ENCODE assay signal across 8 cellular contexts in genomic region chr10:73159038-73159648, GRCh38. TPM values are rescaled to one million over a fixed set of nuclear protein-coding genes. Genes with fewer than 3 reads are reported as not detected.
DNase-seq lines count a peak whose midpoint lies in the region; ATAC-seq, FAIRE-seq and TF ChIP-seq lines count a peak whose summit lies in the region.

No MANE protein-coding gene starts in this region.

- H3K27ac Mint-ChIP-seq in activated CD8-positive, alpha-beta T cell treated with anti-CD3 and anti-CD28 coated beads, Interleukin-2, amount 10 ng/mL, durations not matched to agents 7 days and 5 days: no peak overlapping the region

- H2AFZ ChIP-seq in H1 (ENCODE audit: low read length): no peak overlapping the region

- H3K4me2 ChIP-seq in H1 (ENCODE audit: insufficient read depth in 1 of 2, low read depth in 2 of 2, low read length in 2 of 2): no peak overlapping the region

- no peaks in the 10 kb centered on the region for H3K9me3 Mint-ChIP-seq in activated CD8-positive, alpha-beta T cell treated with anti-CD3 and anti-CD28 coated beads, Interleukin-2, amount 10 ng/mL, durations not matched to agents 7 days and 5 days (ENCODE audit: insufficient read depth)

- no peak overlapping the region for H2BK5ac ChIP-seq in H1 (ENCODE audit: low read depth, low read length)

- H3K4me3 Mint-ChIP-seq in activated CD8-positive, alpha-beta T cell treated with anti-CD3 and anti-CD28 coated beads, Interleukin-2, amount 10 ng/mL, durations not matched to agents 7 days and 5 days: no peak overlapping the region

- no peak overlapping the region for H2BK15ac ChIP-seq in H1 (ENCODE audit: low read length)

- H3K9ac ChIP-seq in H1 (replicated peaks in 1 of 4; ENCODE audit: extremely low read depth in 1 of 4, low read depth in 3 of 4, low read length in 3 of 4): no peak overlapping the region

- H2AK5ac ChIP-seq in H1 (ENCODE audit: low read depth, low read length): no peak overlapping the region

- H4K5ac ChIP-seq in H1 (ENCODE audit: insufficient read length, low read depth, low read length): no peak overlapping the region

- no peak overlapping the region for H3K4ac ChIP-seq in H1 (replicated peaks; ENCODE audit: insufficient read length, low read depth, low read length)

- peaks cover 0 to 9% of the 10 kb centered on the region in 2 experiments for H4K20me1 ChIP-seq in H1 (replicated peaks in 1 of 2; ENCODE audit: control insufficient read depth in 1 of 2, insufficient read depth in 2 of 2, low read length in 2 of 2)

- H3K18ac ChIP-seq in H1 (ENCODE audit: extremely low read depth, low read length): no peak overlapping the region

- H3K4me3 ChIP-seq in H1 (ENCODE audit: extremely low read depth in 1 of 4, insufficient read depth in 2 of 4, low read depth in 3 of 4, low read length in 4 of 4) (no peak overlapping the region), mucosa of descending colon (no peak overlapping the region), stomach (no peak overlapping the region)

- TF ChIP-seq CTCF in GM10266 (IDR thresholded peaks at IDR 0.05; ENCODE audit: control insufficient read depth, insufficient read depth, low read depth, missing control alignments): peak; percentile 66
- peak in 2 of 3 experiments; percentile 41 to 63; a peak in 2 of 4 replicates for TF ChIP-seq CTCF in H1 (IDR thresholded peaks at IDR 0.05; ENCODE audit: control extremely low read depth in 1 of 3, insufficient read depth in 1 of 3, low read depth in 1 of 3, low read length in 3 of 3)
- TF ChIP-seq CTCF in mucosa of descending colon (IDR thresholded peaks at IDR 0.05): no peak
- peak in 5 of 7 experiments; percentile 30 to 70 (median 52) for TF ChIP-seq CTCF in stomach (IDR thresholded peaks at IDR 0.05)

- H4K8ac ChIP-seq in H1 (ENCODE audit: extremely low read depth, insufficient read depth, low read length): no peak overlapping the region

- H3K23me2 ChIP-seq in H1 (ENCODE audit: low read depth, low read length): no peaks in the 10 kb centered on the region

- no peaks in the 10 kb centered on the region for H3K27me3 Mint-ChIP-seq in activated CD8-positive, alpha-beta T cell treated with anti-CD3 and anti-CD28 coated beads, Interleukin-2, amount 10 ng/mL, durations not matched to agents 7 days and 5 days (ENCODE audit: low read depth)

- CTCF ChIA-PET in activated CD8-positive, alpha-beta T cell treated with anti-CD3 and anti-CD28 coated beads, Interleukin-2, amount 10 ng/mL, durations not matched to agents 7 days and 5 days (lab: Charles Lee): interaction anchor here (0.7 to 8.5 kb wide), 20 partner anchors 11 to 431 kb away, joined by 3 to 86 read pairs (median 4); partner anchors contain the start of genes FAM149B1, NUDT13 and P4HA1
- CTCF ChIA-PET in H1 (lab: Charles Lee; ENCODE audit: partially characterized antibody): interaction anchor here (0.7 to 4.5 kb wide), 18 partner anchors 8 to 483 kb away, joined by 3 to 28 read pairs (median 4); partner anchors contain the start of gene ECD

- no peak for TF ChIP-seq EP300 in H1 (IDR thresholded peaks at IDR 0.05; ENCODE audit: borderline replicate concordance in 1 of 2, low read depth in 2 of 2, low read length in 2 of 2)
- no peak for TF ChIP-seq EP300 in stomach (IDR thresholded peaks at IDR 0.05)

- ATAC-seq in activated CD8-positive, alpha-beta T cell treated with anti-CD3 and anti-CD28 coated beads, Interleukin-2, amount 10 ng/mL, durations not matched to agents 7 days and 5 days: peak; percentile 68
- peak; percentile 69 for ATAC-seq in mucosa of descending colon

- no peaks in the 10 kb centered on the region for H3K27me3 ChIP-seq in H1 (replicated peaks in 1 of 4; ENCODE audit: control insufficient read depth in 3 of 4, extremely low read depth in 1 of 4, insufficient read depth in 3 of 4, low read length in 3 of 4)
- H3K27me3 ChIP-seq in stomach: no peaks in the 10 kb centered on the region

- peak; percentile 50 to 60 for TF ChIP-seq RAD21 in H1 (IDR thresholded peaks at IDR 0.05 in 1 of 2, conservative IDR thresholded peaks at IDR 0.05 in 1 of 2; ENCODE audit: low read depth in 2 of 2, low read length in 2 of 2)

- peak; percentile 54 for DNase-seq in A172 (ENCODE audit: low spot score)
- peak; percentile 40 for DNase-seq in GM10266 (ENCODE audit: extremely low spot score)
- peak; percentile 2 for DNase-seq in NCI-H226
- DNase-seq in activated CD8-positive, alpha-beta T cell treated with anti-CD3 and anti-CD28 coated beads, Interleukin-2, amount 10 ng/mL, durations not matched to agents 7 days and 5 days: peak; percentile 68
- peak; percentile 3 to 60 for DNase-seq in H1 (ENCODE audit: low read depth in 1 of 2, low spot score in 2 of 2)
- DNase-seq in mucosa of descending colon: peak in 2 of 3 donors; percentile 38 to 75
- DNase-seq in stomach: peak; percentile 64
- no peak for DNase-seq in NCI-H526 treated with DMSO at 0.1 percent for 48 hours (lab: John Stamatoyannopoulos, UW)

- H3K4me1 Mint-ChIP-seq in activated CD8-positive, alpha-beta T cell treated with anti-CD3 and anti-CD28 coated beads, Interleukin-2, amount 10 ng/mL, durations not matched to agents 7 days and 5 days (ENCODE audit: low read depth): peaks cover 32% of the 10 kb centered on the region

- POLR2A ChIA-PET in activated CD8-positive, alpha-beta T cell treated with anti-CD3 and anti-CD28 coated beads, Interleukin-2, amount 10 ng/mL, durations not matched to agents 7 days and 5 days (lab: Charles Lee): interaction anchor here (1.2 kb wide), 1 partner anchor 8 kb away, joined by 3 read pairs; no protein-coding TSS in a partner anchor
- POLR2A ChIA-PET in H1 (lab: Charles Lee; ENCODE audit: partially characterized antibody): interaction anchor here (2.5 kb wide), 1 partner anchor 9 kb away, joined by 10 read pairs; the partner anchor contains the start of genes ECD and FAM149B1

- peaks cover 52% of the 10 kb centered on the region for H3K36me3 Mint-ChIP-seq in activated CD8-positive, alpha-beta T cell treated with anti-CD3 and anti-CD28 coated beads, Interleukin-2, amount 10 ng/mL, durations not matched to agents 7 days and 5 days (ENCODE audit: low read depth)

- H4K91ac ChIP-seq in H1 (replicated peaks; ENCODE audit: insufficient read length, low read length): no peak overlapping the region

- no peak overlapping the region for H3K23ac ChIP-seq in H1 (ENCODE audit: insufficient read length)

- TF ChIP-seq POLR2A in H1 (IDR thresholded peaks at IDR 0.05; ENCODE audit: control extremely low read depth in 1 of 2, low read depth in 2 of 2, low read length in 2 of 2): no peak
- no peak for TF ChIP-seq POLR2A in stomach (IDR thresholded peaks at IDR 0.05)

- H3K27ac ChIP-seq in H1 (ENCODE audit: low read depth, low read length) (no peak overlapping the region), stomach (no peak overlapping the region)

- no peaks in the 10 kb centered on the region; a peak in 1 of 4 replicates for H3K9me3 ChIP-seq in H1 (ENCODE audit: insufficient read depth in 2 of 2, low read depth in 1 of 2, low read length in 1 of 2)
- no peaks in the 10 kb centered on the region for H3K9me3 ChIP-seq in mucosa of descending colon
- H3K9me3 ChIP-seq in stomach: no peaks in the 10 kb centered on the region

- intact Hi-C loops in mucosa of descending colon (cut with DNase I, micrococcal nuclease) (no loop called here), stomach (cut with DNase I; ENCODE audit: low total_unique reads) (no loop called here)

- peaks cover 2 to 30% (median 21%) of the 10 kb centered on the region in 4 experiments for H3K36me3 ChIP-seq in H1 (ENCODE audit: control insufficient read depth in 2 of 4, insufficient read depth in 4 of 4, low read length in 3 of 4)
- no peaks in the 10 kb centered on the region for H3K36me3 ChIP-seq in mucosa of descending colon (ENCODE audit: low read depth)
- H3K36me3 ChIP-seq in stomach: peaks cover 23 to 88% (median 84%) of the 10 kb centered on the region in 4 donors

- H3K4me1 ChIP-seq in H1 (replicated peaks in 1 of 4; ENCODE audit: control insufficient read depth in 3 of 4, insufficient read depth in 4 of 4, low read length in 3 of 4) (no peaks in the 10 kb centered on the region), mucosa of descending colon (ENCODE audit: low read depth) (no peaks in the 10 kb centered on the region), stomach (peaks cover 4 to 38% (median 21%) of the 10 kb centered on the region in 4 donors)

- H2BK20ac ChIP-seq in H1 (ENCODE audit: low read length): no peak overlapping the region

- peak; percentile 79 for FAIRE-seq in H1 (lab: Jason Lieb, UNC)

- H3K56ac ChIP-seq in H1 (replicated peaks; ENCODE audit: insufficient read length, low read depth, low read length): no peak overlapping the region

- WGBS in H1 (ENCODE audit: extremely low coverage in 1 of 2, insufficient coverage in 1 of 2, insufficient read length in 1 of 2, insufficient replicate concordance in 2 of 2, low coverage in 1 of 2, low lambda C conversion rate in 2 of 2, missing lambda C conversion rate in 1 of 2), 2 experiments: 15% methylated on average over 5 of the region's 5 CpGs; no CpG with 5 or more reads in 1 of the 2 experiments
- 4 to 6% (median 5%) methylated on average over 5 of the region's 5 CpGs for WGBS in stomach, 5 donors

- H2BK120ac ChIP-seq in H1 (replicated peaks; ENCODE audit: low read depth, low read length): no peak overlapping the region

- no peak overlapping the region for H3K14ac ChIP-seq in H1 (ENCODE audit: insufficient read length)

- no peak overlapping the region for H2BK12ac ChIP-seq in H1 (ENCODE audit: low read depth, low read length)

- H3K79me1 ChIP-seq in H1 (ENCODE audit: low read depth, low read length): peaks cover 2% of the 10 kb centered on the region

- peaks cover 4 to 36% of the 10 kb centered on the region in 2 experiments; a peak in 3 of 4 replicates for H3K79me2 ChIP-seq in H1 (ENCODE audit: control insufficient read depth in 1 of 2, insufficient read depth in 2 of 2, low read length in 2 of 2)

RNA-seq across cellular contexts. Expression of gene ECD, which starts 8.7 kb away (rescaled TPM):
- 53.9 and 55.2 TPM in 2 replicates for total RNA-seq in A172 (2014; rRNA removed; shearing (Covaris generic))
- total RNA-seq in activated CD8-positive, alpha-beta T cell treated with anti-CD3 and anti-CD28 coated beads, Interleukin-2, amount 10 ng/mL, durations not matched to agents 7 days and 5 days: 10 to 100 TPM; 29.0 to 30.9 TPM
- total RNA-seq in H1 (2021; fragmentation: NEBNext Ultra II Directional; extraction: Animal tissue kit (Norgen Biotek cat#: 25700)): 38.0 and 43.6 TPM in 2 replicates
- polyA plus RNA-seq in H1 (2011; rRNA removed): 19.4 and 27.1 TPM in 2 replicates
- 29.6 TPM for polyA plus RNA-seq in H1 (2011; cell fraction: cytosol; rRNA removed)
- 25.8 TPM for polyA plus RNA-seq in H1 (2011; cell fraction: nucleus; rRNA removed)
- polyA plus RNA-seq in H1 (2012, experiment 1 of 2): 27.4 to 42.0 TPM (median 30.5 TPM) in 4 replicates
- polyA plus RNA-seq in H1 (2012, experiment 2 of 2): 2.7 TPM
- polyA plus RNA-seq in H1 (2013, experiment 1 of 2): 28.8 TPM
- 27.3 TPM for polyA plus RNA-seq in H1 (2013, experiment 2 of 2)
- polyA minus RNA-seq in H1 (2011; rRNA and poly(A)+ RNA removed): 37.6 and 47.2 TPM in 2 replicates
- polyA minus RNA-seq in H1 (2011; cell fraction: cytosol; rRNA and poly(A)+ RNA removed): 19.6 TPM
- 29.7 TPM for polyA minus RNA-seq in H1 (2011; cell fraction: nucleus; rRNA and poly(A)+ RNA removed)
- 10 to 100 TPM; 20.5 to 23.6 (median 20.8) TPM for total RNA-seq in mucosa of descending colon
- total RNA-seq in stomach: 10 to 100 TPM in 3 of 5 donors, 1 to 10 TPM in 2; 4.1 to 72.8 (median 32.9) TPM
- polyA plus RNA-seq in stomach: 10 to 100 TPM in 1 of 3 donors, 1 to 10 TPM in 2; 8.0 to 13.3 (median 8.9) TPM

RNA-seq across cellular contexts. Expression of gene FAM149B1, which starts 8.8 kb away (rescaled TPM):
- total RNA-seq in A172 (2014; rRNA removed; shearing (Covaris generic)): 7.1 and 10.4 TPM in 2 replicates
- total RNA-seq in activated CD8-positive, alpha-beta T cell treated with anti-CD3 and anti-CD28 coated beads, Interleukin-2, amount 10 ng/mL, durations not matched to agents 7 days and 5 days: 10 to 100 TPM; 13.8 to 15.0 TPM
- total RNA-seq in H1 (2021; fragmentation: NEBNext Ultra II Directional; extraction: Animal tissue kit (Norgen Biotek cat#: 25700)): 16.8 TPM in 2 replicates
- polyA plus RNA-seq in H1 (2011; rRNA removed) (20.3 and 21.9 TPM in 2 replicates), stomach (10 to 100 TPM; 12.8 to 17.8 (median 17.1) TPM)
- 23.9 TPM for polyA plus RNA-seq in H1 (2011; cell fraction: cytosol; rRNA removed)
- polyA plus RNA-seq in H1 (2011; cell fraction: nucleus; rRNA removed): 19.2 TPM
- polyA plus RNA-seq in H1 (2012, experiment 1 of 2): 15.6 to 22.4 TPM (median 18.1 TPM) in 4 replicates
- 3.6 TPM for polyA plus RNA-seq in H1 (2012, experiment 2 of 2)
- polyA plus RNA-seq in H1 (2013, experiment 1 of 2): 21.5 TPM
- polyA plus RNA-seq in H1 (2013, experiment 2 of 2): 21.9 TPM
- polyA minus RNA-seq in H1 (2011; rRNA and poly(A)+ RNA removed): 20.9 and 22.8 TPM in 2 replicates
- 5.0 TPM for polyA minus RNA-seq in H1 (2011; cell fraction: cytosol; rRNA and poly(A)+ RNA removed)
- 15.4 TPM for polyA minus RNA-seq in H1 (2011; cell fraction: nucleus; rRNA and poly(A)+ RNA removed)
- total RNA-seq in mucosa of descending colon (10 to 100 TPM; 15.4 to 23.0 (median 20.5) TPM), stomach (10 to 100 TPM; 10.4 to 27.0 (median 15.5) TPM)

RNA-seq across cellular contexts. Expression of gene NUDT13, which starts 48.9 kb away (rescaled TPM):
- total RNA-seq in A172 (2014; rRNA removed; shearing (Covaris generic)): 4.0 and 40.4 TPM in 2 replicates
- total RNA-seq in activated CD8-positive, alpha-beta T cell treated with anti-CD3 and anti-CD28 coated beads, Interleukin-2, amount 10 ng/mL, durations not matched to agents 7 days and 5 days: 1 to 10 TPM; 1.6 to 1.7 TPM
- 1.5 and 1.9 TPM in 2 replicates for total RNA-seq in H1 (2021; fragmentation: NEBNext Ultra II Directional; extraction: Animal tissue kit (Norgen Biotek cat#: 25700))
- polyA plus RNA-seq in H1 (2011; rRNA removed): 0.83 and 1.9 TPM in 2 replicates
- 2.8 TPM for polyA plus RNA-seq in H1 (2011; cell fraction: cytosol; rRNA removed)
- 1.9 TPM for polyA plus RNA-seq in H1 (2011; cell fraction: nucleus; rRNA removed)
- 2.6 to 3.9 TPM (median 3.4 TPM) in 4 replicates for polyA plus RNA-seq in H1 (2012, experiment 1 of 2)
- 0.35 TPM for polyA plus RNA-seq in H1 (2012, experiment 2 of 2)
- polyA plus RNA-seq in H1 (2013, experiment 1 of 2): 1.8 TPM
- 2.1 TPM for polyA plus RNA-seq in H1 (2013, experiment 2 of 2)
- polyA minus RNA-seq in H1 (2011; rRNA and poly(A)+ RNA removed): 1.2 and 2.4 TPM in 2 replicates
- 0.95 TPM for polyA minus RNA-seq in H1 (2011; cell fraction: cytosol; rRNA and poly(A)+ RNA removed)
- polyA minus RNA-seq in H1 (2011; cell fraction: nucleus; rRNA and poly(A)+ RNA removed): 1.6 TPM
- total RNA-seq in mucosa of descending colon: 1 to 10 TPM; 3.5 to 5.1 (median 3.6) TPM
- total RNA-seq in stomach: 10 to 100 TPM in 1 of 5 donors, 1 to 10 TPM in 2, under 1 TPM in 1, not detected in 1; 0.45 to 17.7 (median 1.6) TPM
- 1 to 10 TPM; 1.2 to 5.8 (median 2.2) TPM for polyA plus RNA-seq in stomach
